ENCODE assay signal across 9 cellular contexts in the genomic region with DNA sequence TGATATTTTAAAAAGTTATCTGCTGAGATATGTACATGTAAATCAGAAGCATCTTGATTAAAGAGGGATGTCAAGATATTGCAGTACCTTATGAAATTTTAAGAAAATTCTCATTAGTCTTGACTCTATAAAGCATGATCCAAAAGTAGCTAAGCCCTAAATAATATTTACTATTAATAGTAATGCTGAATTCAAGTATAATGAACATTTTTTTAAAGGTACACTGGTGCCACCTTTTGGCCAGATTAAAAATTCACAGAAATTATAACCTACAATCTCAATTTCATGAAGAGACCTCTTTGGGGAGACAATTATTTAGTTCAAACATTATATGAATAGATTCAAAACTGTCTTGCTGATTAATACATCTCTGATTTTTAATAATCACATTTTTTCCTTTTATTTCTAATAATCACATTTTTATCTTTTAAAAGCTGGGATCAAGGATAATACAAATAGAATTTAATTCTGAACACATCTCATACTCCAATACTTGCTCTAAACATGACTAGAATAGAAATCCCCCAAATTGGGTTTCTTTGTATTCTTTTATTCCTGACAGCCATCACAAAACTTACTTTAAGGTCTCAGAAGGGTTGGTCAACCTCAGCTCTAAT. TPM values are rescaled to one million over a fixed set of nuclear protein-coding genes. Genes with fewer than 3 reads are reported as not detected.
A peak's percentile ranks its signal among the peaks of the same experiment; 100 is the strongest.
DNase-seq lines count a peak whose midpoint lies in the region; ATAC-seq and TF ChIP-seq lines count a peak whose summit lies in the region.
"Had no signal": no experiment of that assay in that cellular context is flagged by ENCODE, and none has a peak within 500 bp of the region (broad histone marks: within the 10 kb centered on the region; RNA-seq: fewer than 3 reads in every experiment).

No MANE protein-coding gene starts in this region.

- H3K4me2 ChIP-seq in PC-9, result no peak overlapping the region

- no peaks in the 10 kb centered on the region for H3K9me3 Mint-ChIP-seq in activated CD8-positive, alpha-beta T cell treated with anti-CD3 and anti-CD28 coated beads for 36 hours
- H3K9me3 Mint-ChIP-seq in activated CD8-positive, alpha-beta T cell treated with anti-CD3 and anti-CD28 coated beads, Interleukin-2, amount 10 ng/mL, durations not matched to agents 7 days and 5 days (ENCODE audit: insufficient read depth), result no peaks in the 10 kb centered on the region

- no peak for ATAC-seq in activated CD8-positive, alpha-beta T cell treated with anti-CD3 and anti-CD28 coated beads for 36 hours
- ATAC-seq in activated CD8-positive, alpha-beta T cell treated with anti-CD3 and anti-CD28 coated beads, Interleukin-2, amount 10 ng/mL, durations not matched to agents 7 days and 5 days, result no peak
- ATAC-seq in GM19455 (IDR thresholded peaks at IDR 0.05; ENCODE audit: unreplicated experiment), result no peak
- no peak for ATAC-seq in GM18868 (IDR thresholded peaks at IDR 0.05; ENCODE audit: unreplicated experiment)

- no peaks in the 10 kb centered on the region for H3K27me3 Mint-ChIP-seq in activated CD8-positive, alpha-beta T cell treated with anti-CD3 and anti-CD28 coated beads for 36 hours
- H3K27me3 Mint-ChIP-seq in activated CD8-positive, alpha-beta T cell treated with anti-CD3 and anti-CD28 coated beads, Interleukin-2, amount 10 ng/mL, durations not matched to agents 7 days and 5 days (ENCODE audit: low read depth), result no peaks in the 10 kb centered on the region
- H3K27me3 Mint-ChIP-seq: activated naive CD8-positive, alpha-beta T cell had no signal

- H3K79me2 ChIP-seq in PC-9 (ENCODE audit: low read depth), result no peaks in the 10 kb centered on the region

- H3K36me3 Mint-ChIP-seq in activated CD8-positive, alpha-beta T cell treated with anti-CD3 and anti-CD28 coated beads for 36 hours (ENCODE audit: low read depth), result peaks cover 15% of the 10 kb centered on the region
- H3K36me3 Mint-ChIP-seq in activated CD8-positive, alpha-beta T cell treated with anti-CD3 and anti-CD28 coated beads, Interleukin-2, amount 10 ng/mL, durations not matched to agents 7 days and 5 days (ENCODE audit: low read depth), result peaks cover 7% of the 10 kb centered on the region
- H3K36me3 Mint-ChIP-seq: activated naive CD8-positive, alpha-beta T cell had no signal

- no peak overlapping the region for H3K4me3 Mint-ChIP-seq in activated CD8-positive, alpha-beta T cell treated with anti-CD3 and anti-CD28 coated beads for 36 hours
- H3K4me3 Mint-ChIP-seq in activated CD8-positive, alpha-beta T cell treated with anti-CD3 and anti-CD28 coated beads, Interleukin-2, amount 10 ng/mL, durations not matched to agents 7 days and 5 days, result no peak overlapping the region
- H3K4me3 Mint-ChIP-seq: activated naive CD8-positive, alpha-beta T cell had no signal

- TF ChIP-seq EP300 in tibial nerve (IDR thresholded peaks at IDR 0.05), result no peak

- H3K27ac Mint-ChIP-seq in activated CD8-positive, alpha-beta T cell treated with anti-CD3 and anti-CD28 coated beads for 36 hours, result no peak overlapping the region
- H3K27ac Mint-ChIP-seq in activated CD8-positive, alpha-beta T cell treated with anti-CD3 and anti-CD28 coated beads, Interleukin-2, amount 10 ng/mL, durations not matched to agents 7 days and 5 days, result no peak overlapping the region
- H3K27ac Mint-ChIP-seq: activated naive CD8-positive, alpha-beta T cell had no signal

- H3K36me3 ChIP-seq in PC-9 (ENCODE audit: low read depth) (no peaks in the 10 kb centered on the region), tibial nerve (peaks cover 0 to 9% (median 0%) of the 10 kb centered on the region in 3 donors)

- no peak overlapping the region for H2AFZ ChIP-seq in PC-9

- H3K27ac ChIP-seq in PC-9 (no peak overlapping the region), tibial nerve (no peak overlapping the region)

- no peaks in the 10 kb centered on the region for H3K27me3 ChIP-seq in PC-9 (ENCODE audit: insufficient read depth, low read depth)
- H3K27me3 ChIP-seq in tibial nerve, result no peaks in the 10 kb centered on the region

- DNase-seq in activated CD8-positive, alpha-beta T cell treated with anti-CD3 and anti-CD28 coated beads for 36 hours, result no peak
- DNase-seq in activated CD8-positive, alpha-beta T cell treated with anti-CD3 and anti-CD28 coated beads, Interleukin-2, amount 10 ng/mL, durations not matched to agents 7 days and 5 days, result no peak
- no peak for DNase-seq in PC-9
- peak; percentile 57 for DNase-seq in fibroblast of pulmonary artery (ENCODE audit: low read depth)
- no peak for DNase-seq in tibial nerve (ENCODE audit: low spot score in 2 of 2)
- DNase-seq in globus pallidus (ENCODE audit: low spot score), result no peak

- H3F3A ChIP-seq in PC-9 (ENCODE audit: insufficient read depth, low read depth), result no peaks in the 10 kb centered on the region; the same call in 1 of the 2 replicates

- no TSS peak for BruUV-seq in PC-9 (replicated peaks; lab: Mats Ljungman, UMichigan)

- POLR2A ChIA-PET in activated CD8-positive, alpha-beta T cell treated with anti-CD3 and anti-CD28 coated beads for 36 hours (lab: Charles Lee), result interaction anchor here (1.1 kb wide), 1 partner anchor 26 kb away, joined by 4 read pairs; a partner anchor contains a TSS
- POLR2A ChIA-PET in activated CD8-positive, alpha-beta T cell treated with anti-CD3 and anti-CD28 coated beads, Interleukin-2, amount 10 ng/mL, durations not matched to agents 7 days and 5 days (lab: Charles Lee), result interaction anchor here (0.6 kb wide), 1 partner anchor 13 kb away, joined by 3 read pairs; no protein-coding TSS in a partner anchor
- POLR2A ChIA-PET in PC-9 (lab: Charles Lee; ENCODE audit: unreplicated experiment), result interaction anchor here (0.6 to 0.7 kb wide), 2 partner anchors 215 to 238 kb away, joined by 3 read pairs; no protein-coding TSS in a partner anchor

- intact Hi-C loops in activated CD8-positive, alpha-beta T cell treated with anti-CD3 and anti-CD28 coated beads for 36 hours (cut with micrococcal nuclease), result loop anchor here (10.0 kb wide), 1 partner anchor 134 kb away; no protein-coding TSS in a partner anchor
- intact Hi-C loops in PC-9 (cut with micrococcal nuclease; ENCODE audit: unreplicated experiment), result loop anchor here (1.0 kb wide), 1 partner anchor 134 kb away; no protein-coding TSS in a partner anchor

- CTCF ChIA-PET in activated CD8-positive, alpha-beta T cell treated with anti-CD3 and anti-CD28 coated beads for 36 hours (lab: Charles Lee), result interaction anchor here (0.6 to 3.9 kb wide), 29 partner anchors 8 to 158 kb away, joined by 3 to 45 read pairs (median 6); a partner anchor contains a TSS
- CTCF ChIA-PET in activated CD8-positive, alpha-beta T cell treated with anti-CD3 and anti-CD28 coated beads, Interleukin-2, amount 10 ng/mL, durations not matched to agents 7 days and 5 days (lab: Charles Lee), result interaction anchor here (1.0 to 6.6 kb wide), 22 partner anchors 9 to 175 kb away, joined by 3 to 48 read pairs (median 6); a partner anchor contains a TSS
- CTCF ChIA-PET in PC-9 (lab: Charles Lee), result interaction anchor here (0.7 to 2.0 kb wide), 2 partner anchors 135 to 177 kb away, joined by 3 to 11 read pairs; no protein-coding TSS in a partner anchor

- peaks cover 26% of the 10 kb centered on the region for H3K4me1 Mint-ChIP-seq in activated CD8-positive, alpha-beta T cell treated with anti-CD3 and anti-CD28 coated beads for 36 hours (ENCODE audit: low read depth)
- H3K4me1 Mint-ChIP-seq in activated CD8-positive, alpha-beta T cell treated with anti-CD3 and anti-CD28 coated beads, Interleukin-2, amount 10 ng/mL, durations not matched to agents 7 days and 5 days (ENCODE audit: low read depth), result no peaks in the 10 kb centered on the region

- H3K9me3 ChIP-seq in PC-9 (ENCODE audit: insufficient read depth, low read depth) (no peaks in the 10 kb centered on the region), tibial nerve (no peaks in the 10 kb centered on the region)

- no peak for TF ChIP-seq POLR2A in tibial nerve (IDR thresholded peaks at IDR 0.05)

- H3K9me2 ChIP-seq in PC-9 (ENCODE audit: insufficient read depth), result no peaks in the 10 kb centered on the region

- H3K4me1 ChIP-seq in PC-9 (replicated peaks; ENCODE audit: insufficient read depth), result no peaks in the 10 kb centered on the region
- no peaks in the 10 kb centered on the region for H3K4me1 ChIP-seq in tibial nerve

- no peaks in the 10 kb centered on the region for H4K20me1 ChIP-seq in PC-9 (ENCODE audit: insufficient read depth)

- peak; percentile 64 for TF ChIP-seq CTCF in activated CD8-positive, alpha-beta T cell treated with anti-CD3 and anti-CD28 coated beads for 36 hours (IDR thresholded peaks at IDR 0.05)
- TF ChIP-seq CTCF in PC-9 (conservative IDR thresholded peaks at IDR 0.05) (peak; percentile 79), fibroblast of pulmonary artery (IDR thresholded peaks at IDR 0.05; ENCODE audit: low read length, missing control alignments) (peak; percentile 38), tibial nerve (IDR thresholded peaks at IDR 0.05) (peak; percentile 10 to 37 (median 31))

- H3K4me3 ChIP-seq in PC-9 (no peak overlapping the region), fibroblast of pulmonary artery (replicated peaks; ENCODE audit: low read depth, low read length) (no peak overlapping the region), tibial nerve (no peak overlapping the region)

RNA-seq across cellular contexts. Expression of a gene that starts 13.4 kb away (rescaled TPM):
- total RNA-seq in activated CD8-positive, alpha-beta T cell treated with anti-CD3 and anti-CD28 coated beads for 36 hours, result 1 to 10 TPM; 1.3 to 1.6 TPM
- total RNA-seq in activated CD8-positive, alpha-beta T cell treated with anti-CD3 and anti-CD28 coated beads, Interleukin-2, amount 10 ng/mL, durations not matched to agents 7 days and 5 days, result 1 to 10 TPM; 1.9 to 2.1 TPM
- 0.60 and 0.72 TPM in 2 replicates for total RNA-seq in PC-9 (2021)
- total RNA-seq in tibial nerve, result under 1 TPM; 0.22 to 0.90 (median 0.50) TPM

RNA-seq across cellular contexts. Expression of a gene that starts 24.9 kb away (rescaled TPM):
- 10 to 100 TPM; 58.6 to 58.8 TPM for total RNA-seq in activated CD8-positive, alpha-beta T cell treated with anti-CD3 and anti-CD28 coated beads for 36 hours
- 10 to 100 TPM; 26.2 to 28.2 TPM for total RNA-seq in activated CD8-positive, alpha-beta T cell treated with anti-CD3 and anti-CD28 coated beads, Interleukin-2, amount 10 ng/mL, durations not matched to agents 7 days and 5 days
- total RNA-seq in PC-9 (2021) (18.6 and 22.9 TPM in 2 replicates), tibial nerve (10 to 100 TPM; 14.9 to 26.4 (median 16.6) TPM)

RNA-seq across cellular contexts. Expression of a gene that starts 25.8 kb away (rescaled TPM):
- 10 to 100 TPM; 64.7 to 67.8 TPM for total RNA-seq in activated CD8-positive, alpha-beta T cell treated with anti-CD3 and anti-CD28 coated beads for 36 hours
- total RNA-seq in activated CD8-positive, alpha-beta T cell treated with anti-CD3 and anti-CD28 coated beads, Interleukin-2, amount 10 ng/mL, durations not matched to agents 7 days and 5 days, result 10 to 100 TPM; 58.3 to 61.7 TPM
- total RNA-seq in PC-9 (2021), result 55.4 and 57.2 TPM in 2 replicates
- 10 to 100 TPM; 46.5 to 66.9 (median 55.9) TPM for total RNA-seq in tibial nerve
